In genomic region chr17:67434061-67434525, GRCh38 we compare ENCODE assay signal across 9 cellular contexts. TPM values are rescaled to one million over a fixed set of nuclear protein-coding genes. Genes with fewer than 3 reads are reported as not detected.
DNase-seq lines count a peak whose midpoint lies in the region; ATAC-seq, FAIRE-seq and TF ChIP-seq lines count a peak whose summit lies in the region.
"Had no signal": no experiment of that assay in that cellular context is flagged by ENCODE, and none has a peak within 500 bp of the region (broad histone marks: within the 10 kb centered on the region; RNA-seq: fewer than 3 reads in every experiment).

No MANE protein-coding gene starts in this region.

- no peaks in the 10 kb centered on the region for H3K36me3 ChIP-seq in pancreas

- no peaks in the 10 kb centered on the region for H3K9me3 ChIP-seq in pancreas
- H3K9me3 ChIP-seq: body of pancreas had no signal

- no peak overlapping the region for H3K27ac ChIP-seq in pancreas

- WGBS in pancreas, 2 donors, result 87 to 88% methylated on average over 6 of the region's 6 CpGs

- FAIRE-seq in pancreas (lab: Jason Lieb, UNC) (no peak), GM12891 (lab: Jason Lieb, UNC) (no peak)

- H3K4me1 ChIP-seq in pancreas, result peaks cover 0 to 23% (median 8%) of the 10 kb centered on the region in 3 donors

- no peak for TF ChIP-seq CTCF in pancreas (IDR thresholded peaks at IDR 0.05)

- no peak for TF ChIP-seq POLR2A in GM12891 (IDR thresholded peaks at IDR 0.05; ENCODE audit: low read depth, low read length)

- H3K4me3 ChIP-seq in pancreas, result no peak overlapping the region
- H3K4me3 ChIP-seq: body of pancreas had no signal

- intact Hi-C loops in pancreas (cut with DNase I), result no loop called here

- ATAC-seq in pancreas, result peak in 3 of 4 donors; percentile 3 to 44 (median 44)
- ATAC-seq in GM18868 (IDR thresholded peaks at IDR 0.05; ENCODE audit: unreplicated experiment), result no peak
- ATAC-seq: body of pancreas had no signal

- no peaks in the 10 kb centered on the region for H3K27me3 ChIP-seq in pancreas
- H3K27me3 ChIP-seq: body of pancreas had no signal

- DNase-seq in CD1c-positive myeloid dendritic cell (ENCODE audit: extremely low spot score) (peak; percentile 90), T-helper 22 cell (ENCODE audit: low read depth) (peak; percentile 59), pancreas (no peak), GM12891 (ENCODE audit: insufficient read length, low spot score) (no peak), A172 (ENCODE audit: low spot score) (no peak), OCI-M2 (lab: John Stamatoyannopoulos, UW; ENCODE audit: unreplicated experiment) (no peak)
- DNase-seq in central memory CD4-positive, alpha-beta T cell, result peak; percentile 73

TF ChIP-seq in GM12891, 5 proteins besides CTCF, POLR2A, EP300 and RAD21:
- TF ChIP-seq POLR2AphosphoS5 (IDR thresholded peaks at IDR 0.05; ENCODE audit: low read depth, low read length), result no peak
- no peak for TF ChIP-seq TAF1 (IDR thresholded peaks at IDR 0.05; ENCODE audit: low read depth, low read length)

RNA-seq across cellular contexts. Expression of gene PITPNC1, which starts 57.0 kb away (rescaled TPM):
- 10 to 100 TPM; 21.6 to 28.8 (median 25.3) TPM for total RNA-seq in pancreas
- 10 to 100 TPM in 1 of 2 donors, 1 to 10 TPM in 1; 9.5 to 16.7 TPM for polyA plus RNA-seq in pancreas
- polyA plus RNA-seq in GM12891 (2012; ENCODE audit: low read depth, missing spikeins), result 15.5 TPM
- total RNA-seq in A172 (2014; rRNA removed; shearing (Covaris generic)), result 2.0 and 2.7 TPM in 2 replicates

Comparison
In these comparisons a context has a peak if more than half of its experiments do, and no peak if none do; other contexts are left out.
1. DNase-seq: peak in CD1c-positive myeloid dendritic cell (single experiment), T-helper 22 cell (single experiment) and central memory CD4-positive, alpha-beta T cell (single experiment); none in pancreas (0 of 6), GM12891 (single experiment), A172 (single experiment) and OCI-M2 (single experiment).